8 cellular contexts compared by ENCODE assay signal in the genomic region with DNA sequence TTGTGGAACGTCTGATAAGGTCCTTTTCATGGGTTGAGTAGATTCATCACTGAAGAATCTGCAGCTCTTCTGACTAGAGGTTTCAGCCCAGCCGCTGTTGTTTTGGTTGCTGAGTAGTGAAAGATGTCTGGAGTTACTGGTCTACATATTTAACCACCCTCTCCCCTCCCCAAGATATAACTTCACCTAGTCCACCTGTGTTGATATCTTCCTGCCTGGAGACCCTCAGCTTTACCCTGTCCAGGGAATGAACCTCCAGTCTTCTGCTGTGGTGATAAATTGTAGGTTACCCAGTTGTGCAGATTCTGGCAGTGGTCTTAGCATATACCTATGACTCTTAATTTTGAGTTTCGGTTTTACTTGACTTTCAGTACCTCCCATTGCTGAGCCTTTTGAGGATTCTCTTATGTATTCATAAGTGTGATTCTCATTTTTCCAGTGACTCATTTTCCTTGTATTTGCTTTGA.
DNase-seq lines count a peak whose midpoint lies in the region; ATAC-seq, FAIRE-seq and TF ChIP-seq lines count a peak whose summit lies in the region.

No MANE protein-coding gene starts in this region.

- TF ChIP-seq CTCF in GM12878 (IDR thresholded peaks at IDR 0.05 in 2 of 3, conservative IDR thresholded peaks at IDR 0.05 in 1 of 3; ENCODE audit: control insufficient read depth in 2 of 3, extremely low read depth in 1 of 3, insufficient read depth in 1 of 3, low read depth in 3 of 3, low read length in 3 of 3): no peak
- no peak for TF ChIP-seq CTCF in esophagus muscularis mucosa (IDR thresholded peaks at IDR 0.05)

- FAIRE-seq in GM12878 (lab: Jason Lieb, UNC): peak; percentile 71

- peak overlapping the region; percentile 22 to 31 for H3K4me3 ChIP-seq in CD4-positive, alpha-beta memory T cell (ENCODE audit: low read length in 2 of 2)
- H3K4me3 ChIP-seq in GM12878 (peak overlapping the region; percentile 35), esophagus muscularis mucosa (no peak overlapping the region)

- TF ChIP-seq POLR2A in GM12878 (IDR thresholded peaks at IDR 0.05; ENCODE audit: low read depth, low read length): no peak
- no peak for TF ChIP-seq POLR2A in esophagus muscularis mucosa (IDR thresholded peaks at IDR 0.05; ENCODE audit: low read depth)

- intact Hi-C loops in CD4-positive, alpha-beta memory T cell (cut with micrococcal nuclease): loop anchor here (5.0 kb wide), 1 partner anchor 61 kb away; a partner anchor contains a TSS
- intact Hi-C loops in GM12878 (cut with micrococcal nuclease; ENCODE audit: unreplicated experiment) (loop anchor here (2.0 kb wide), 1 partner anchor 62 kb away; a partner anchor contains a TSS), esophagus muscularis mucosa (cut with DNase I) (no loop called here), sciatic nerve (cut with DNase I) (no loop called here)

- peaks cover 3 to 11% of the 10 kb centered on the region in 2 donors for H3K36me3 Mint-ChIP-seq in CD4-positive, alpha-beta memory T cell
- peaks cover 3% of the 10 kb centered on the region for H3K36me3 Mint-ChIP-seq in IgD-negative memory B cell

- in situ Hi-C loops in GM12878 (cut with MboI): no loop called here

- POLR2A ChIA-PET in CD4-positive, alpha-beta memory T cell (lab: Charles Lee; ENCODE audit: partially characterized antibody): interaction anchor here (1.2 kb wide), 1 partner anchor 62 kb away, joined by 5 read pairs; no protein-coding TSS in a partner anchor
- POLR2A ChIA-PET in GM12878 (lab: Charles Lee): interaction anchor here (1.0 to 1.3 kb wide), 3 partner anchors 11 to 30 kb away, joined by 3 to 6 read pairs (median 4); no protein-coding TSS in a partner anchor
- POLR2A ChIA-PET in HEK293T (lab: Yijun Ruan, JAX): no interaction called here

- H3K4me1 Mint-ChIP-seq in CD4-positive, alpha-beta memory T cell: peaks cover 50 to 58% (median 54%) of the 10 kb centered on the region in 4 donors
- H3K4me1 Mint-ChIP-seq in IgD-negative memory B cell: peaks cover 41 to 53% (median 50%) of the 10 kb centered on the region in 3 donors

- H3K4me2 ChIP-seq in GM12878 (ENCODE audit: control insufficient read depth, insufficient read depth): peak overlapping the region; percentile 66

- SMC1A ChIA-PET in GM12878 (lab: Charles Lee; ENCODE audit: uncharacterized antibody, unreplicated experiment): interaction anchor here (0.8 to 1.2 kb wide), 6 partner anchors 12 to 749 kb away, joined by 3 to 4 read pairs (median 4); no protein-coding TSS in a partner anchor

- no peaks in the 10 kb centered on the region for H3K9me3 Mint-ChIP-seq in CD4-positive, alpha-beta memory T cell
- H3K9me3 Mint-ChIP-seq in IgD-negative memory B cell: no peaks in the 10 kb centered on the region

- H3K27ac Mint-ChIP-seq in CD4-positive, alpha-beta memory T cell: peak overlapping the region; percentile 77 to 93 (median 90)
- peak overlapping the region in 2 of 3 donors; percentile 29 to 43 for H3K27ac Mint-ChIP-seq in IgD-negative memory B cell

- TF ChIP-seq RAD21 in GM12878 (IDR thresholded peaks at IDR 0.05; ENCODE audit: insufficient read depth, low read depth, low read length): no peak

- CTCF ChIA-PET in CD4-positive, alpha-beta memory T cell (lab: Charles Lee; ENCODE audit: partially characterized antibody): no interaction called here
- CTCF ChIA-PET in GM12878 (lab: Yijun Ruan, JAX): interaction anchor here (0.8 to 1.2 kb wide), 3 partner anchors 9 to 13 kb away, joined by 3 read pairs; no protein-coding TSS in a partner anchor
- CTCF ChIA-PET in HEK293T (lab: Yijun Ruan, JAX): no interaction called here

- H2AFZ ChIP-seq in GM12878 (ENCODE audit: control insufficient read depth, low read depth, low read length): peak overlapping the region; percentile 88

- BruUV-seq in GM12878 (replicated peaks; lab: Mats Ljungman, UMichigan): no TSS peak

- no peaks in the 10 kb centered on the region; the same call in 1 of the 2 replicates for H3K79me2 ChIP-seq in GM12878 (ENCODE audit: control insufficient read depth, insufficient read depth, low read length)

- TF ChIP-seq EP300 in GM12878 (IDR thresholded peaks at IDR 0.05; ENCODE audit: borderline replicate concordance in 1 of 2, control insufficient read depth in 1 of 2, low read depth in 2 of 2, low read length in 2 of 2): no peak
- TF ChIP-seq EP300 in esophagus muscularis mucosa (IDR thresholded peaks at IDR 0.05): no peak

- H3K4me1 ChIP-seq in CD4-positive, alpha-beta memory T cell (ENCODE audit: insufficient read depth, low read length): peaks cover 59% of the 10 kb centered on the region
- H3K4me1 ChIP-seq in GM12878 (ENCODE audit: control insufficient read depth, insufficient read depth, low read length) (peaks cover 6% of the 10 kb centered on the region), esophagus muscularis mucosa (peaks cover 5 to 22% (median 17%) of the 10 kb centered on the region in 4 donors)

- RAD21 ChIA-PET in GM12878 (lab: Charles Lee; ENCODE audit: unreplicated experiment): no interaction called here

- H3K27ac ChIP-seq in CD4-positive, alpha-beta memory T cell (ENCODE audit: low read depth, low read length): peak overlapping the region; percentile 44
- H3K27ac ChIP-seq in GM12878 (ENCODE audit: control insufficient read depth, insufficient read depth): peak overlapping the region; percentile 62
- H3K27ac ChIP-seq in esophagus muscularis mucosa (replicated peaks in 1 of 4): no peak overlapping the region

- ATAC-seq in GM21528 (IDR thresholded peaks at IDR 0.05; ENCODE audit: low FRiP score, unreplicated experiment): peak; percentile 97
- peak; percentile 96 for ATAC-seq in GM12878
- ATAC-seq in sciatic nerve: no peak

- H4K20me1 ChIP-seq in GM12878 (ENCODE audit: control insufficient read depth, insufficient read depth): no peaks in the 10 kb centered on the region

- peak; percentile 9 to 46 (median 42) for DNase-seq in CD4-positive, alpha-beta memory T cell
- DNase-seq in GM12878 (ENCODE audit: low read depth, low spot score): peak; percentile 49
- no peak for DNase-seq in esophagus muscularis mucosa (ENCODE audit: extremely low spot score)
- DNase-seq in sciatic nerve (ENCODE audit: low spot score): no peak
- no peak for DNase-seq in HEK293T (ENCODE audit: extremely low spot score)
- no peak for DNase-seq in SW 1271 (lab: John Stamatoyannopoulos, UW)

- 17% methylated on average over 3 of the region's 3 CpGs for WGBS in GM12878 (ENCODE audit: insufficient coverage, insufficient replicate concordance, low lambda C conversion rate, missing lambda C conversion rate)
- 89% methylated on average over 3 of the region's 3 CpGs for WGBS in esophagus muscularis mucosa

- no peaks in the 10 kb centered on the region for H3K9me3 ChIP-seq in CD4-positive, alpha-beta memory T cell (ENCODE audit: control insufficient read depth in 1 of 2, low read length in 2 of 2)
- H3K9me3 ChIP-seq in GM12878 (replicated peaks; ENCODE audit: control insufficient read depth, insufficient read depth, low read length): no peaks in the 10 kb centered on the region; the same call in 2 of the 3 replicates
- H3K9me3 ChIP-seq in esophagus muscularis mucosa: no peaks in the 10 kb centered on the region

- H3K27me3 Mint-ChIP-seq in CD4-positive, alpha-beta memory T cell: no peaks in the 10 kb centered on the region
- no peaks in the 10 kb centered on the region for H3K27me3 Mint-ChIP-seq in IgD-negative memory B cell

- peak overlapping the region; percentile 79 to 92 (median 86) for H3K4me3 Mint-ChIP-seq in CD4-positive, alpha-beta memory T cell
- peak overlapping the region in 2 of 4 donors; percentile 70 to 89 for H3K4me3 Mint-ChIP-seq in IgD-negative memory B cell

- H3K9ac ChIP-seq in GM12878 (ENCODE audit: control insufficient read depth, insufficient read depth, low read length): peak overlapping the region; percentile 28; the same call in 1 of the 2 replicates

- no peaks in the 10 kb centered on the region for H3K36me3 ChIP-seq in CD4-positive, alpha-beta memory T cell (ENCODE audit: insufficient read depth, low read length)
- H3K36me3 ChIP-seq in GM12878 (ENCODE audit: control insufficient read depth in 2 of 2, insufficient read depth in 2 of 2, low read length in 1 of 2) (no peaks in the 10 kb centered on the region), esophagus muscularis mucosa (no peaks in the 10 kb centered on the region)

- no peaks in the 10 kb centered on the region for H3K27me3 ChIP-seq in CD4-positive, alpha-beta memory T cell (ENCODE audit: insufficient read depth, low read length)
- H3K27me3 ChIP-seq in GM12878 (replicated peaks in 1 of 2; ENCODE audit: control insufficient read depth in 2 of 2, insufficient read depth in 2 of 2, low read length in 1 of 2) (no peaks in the 10 kb centered on the region), esophagus muscularis mucosa (no peaks in the 10 kb centered on the region)

TF ChIP-seq in GM12878, 131 proteins besides CTCF, POLR2A, EP300 and RAD21 (continues in another document):
- TF ChIP-seq RCOR1 (conservative IDR thresholded peaks at IDR 0.05; ENCODE audit: low read depth, low read length) (no peak), TBL1XR1 (IDR thresholded peaks at IDR 0.05; ENCODE audit: low read depth, low read length) (no peak), ZNF207 (IDR thresholded peaks at IDR 0.05; ENCODE audit: borderline replicate concordance) (no peak)

TF ChIP-seq in HEK293T, 16 proteins besides CTCF, POLR2A, EP300 and RAD21:
- no peak for TF ChIP-seq ZNF384 (IDR thresholded peaks at IDR 0.05)
- no peak for TF ChIP-seq FOXK2 (IDR thresholded peaks at IDR 0.05)
- no peak for TF ChIP-seq ELF4 (IDR thresholded peaks at IDR 0.05)
- no peak for TF ChIP-seq LEF1 (IDR thresholded peaks at IDR 0.05; ENCODE audit: borderline replicate concordance)
- TF ChIP-seq NFRKB (IDR thresholded peaks at IDR 0.05): no peak

Comparison
In these comparisons a context has a peak if more than half of its experiments do, and no peak if none do; other contexts are left out.
1. DNase-seq: peak in CD4-positive, alpha-beta memory T cell (5 of 5) and GM12878 (single experiment); none in esophagus muscularis mucosa (single experiment), sciatic nerve (single experiment), HEK293T (single experiment) and SW 1271 (0 of 2).
2. H3K27ac ChIP-seq: peak in CD4-positive, alpha-beta memory T cell (single experiment) and GM12878 (single experiment); none in esophagus muscularis mucosa (0 of 4).
3. H3K4me3 ChIP-seq: peak in CD4-positive, alpha-beta memory T cell (2 of 2) and GM12878 (single experiment); none in esophagus muscularis mucosa (0 of 4).
4. intact Hi-C loops: an anchor here in CD4-positive, alpha-beta memory T cell (5.0 kb wide) and GM12878 (2.0 kb wide); none called in esophagus muscularis mucosa and sciatic nerve.